Comparison of ENCODE assay signal across 8 cellular contexts in the genomic region with DNA sequence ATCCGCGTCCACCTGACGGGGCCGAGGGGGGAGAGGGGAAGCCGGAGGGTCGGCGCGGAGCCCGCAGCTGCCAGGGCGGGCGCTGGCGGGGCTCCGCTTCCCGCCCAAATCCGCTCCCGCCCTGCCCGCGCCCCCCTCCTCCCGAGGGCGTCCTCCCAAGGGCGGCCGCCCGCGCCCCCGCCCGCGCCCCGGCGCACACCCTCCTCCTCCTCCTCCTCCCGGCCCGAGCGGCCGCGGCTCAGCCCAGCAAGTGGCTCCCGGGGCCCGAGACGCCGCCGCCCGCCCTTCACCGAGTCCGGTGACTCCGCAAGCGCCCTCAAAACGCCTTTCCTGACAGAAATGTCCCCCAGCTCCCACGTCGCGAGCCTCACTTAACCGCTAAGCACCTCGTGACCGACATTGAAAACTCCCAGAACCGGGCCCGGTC. TPM values are rescaled to one million over a fixed set of nuclear protein-coding genes. Genes with fewer than 3 reads are reported as not detected.
DNase-seq lines count a peak whose midpoint lies in the region; ATAC-seq and TF ChIP-seq lines count a peak whose summit lies in the region.

No MANE protein-coding gene starts in this region.

- H3K4me3 Mint-ChIP-seq in activated T-cell treated with anti-CD3 and anti-CD28 coated beads, Interleukin-2, amount 50 U/mL, for 72 hours = peak overlapping the region; percentile 94 to 99
- H3K4me3 Mint-ChIP-seq in nephron = peak overlapping the region; percentile 94 to 98 (median 96)

- H3K27ac ChIP-seq in KOPT-K1 (ENCODE audit: low read depth, low read length, poor library complexity, severe bottlenecking) (peak overlapping the region; percentile 99), fibroblast of lung (ENCODE audit: insufficient read depth, low read length) (peak overlapping the region; percentile 98), thoracic aorta (peak overlapping the region; percentile 95 to 98)

- H3K9me3 ChIP-seq in KOPT-K1 (ENCODE audit: insufficient read depth, low read length, poor library complexity, severe bottlenecking) = no peaks in the 10 kb centered on the region
- H3K9me3 ChIP-seq in fibroblast of lung (ENCODE audit: control insufficient read depth, insufficient read depth, low read depth, low read length) = no peaks in the 10 kb centered on the region
- H3K9me3 ChIP-seq in thoracic aorta = no peaks in the 10 kb centered on the region

- peaks cover 13% of the 10 kb centered on the region for H3K4me1 Mint-ChIP-seq in activated T-cell treated with anti-CD3 and anti-CD28 coated beads, Interleukin-2, amount 50 U/mL, for 72 hours (ENCODE audit: low read depth)
- peaks cover 26% of the 10 kb centered on the region for H3K4me1 Mint-ChIP-seq in nephron

- H4K20me1 ChIP-seq in fibroblast of lung (ENCODE audit: control insufficient read depth, extremely low read depth, insufficient read depth, low read length) = no peaks in the 10 kb centered on the region

- no peaks in the 10 kb centered on the region for H3K9me3 Mint-ChIP-seq in activated T-cell treated with anti-CD3 and anti-CD28 coated beads, Interleukin-2, amount 50 U/mL, for 72 hours
- H3K9me3 Mint-ChIP-seq in nephron = no peaks in the 10 kb centered on the region

- H3K27me3 Mint-ChIP-seq in activated T-cell treated with anti-CD3 and anti-CD28 coated beads, Interleukin-2, amount 50 U/mL, for 72 hours (ENCODE audit: low read depth) = peaks cover 7% of the 10 kb centered on the region
- no peaks in the 10 kb centered on the region for H3K27me3 Mint-ChIP-seq in nephron (ENCODE audit: low read depth)

- in situ Hi-C loops in ACHN (cut with HindIII; ENCODE audit: low pct_ligation_motif_present, low pct_unique_long_range_greater_than_20kb, low sequenced_read_pairs) = no loop called here

- H3K4me1 ChIP-seq in fibroblast of lung (ENCODE audit: control insufficient read depth, extremely low read depth, insufficient read depth, low read length) (peaks cover 3% of the 10 kb centered on the region), thoracic aorta (ENCODE audit: control insufficient read depth in 1 of 2, low read depth in 2 of 2) (peaks cover 7 to 22% of the 10 kb centered on the region in 2 donors)

- peaks cover 52% of the 10 kb centered on the region for H3K36me3 ChIP-seq in KOPT-K1 (ENCODE audit: insufficient read depth, low read length)
- no peaks in the 10 kb centered on the region for H3K36me3 ChIP-seq in fibroblast of lung (ENCODE audit: control insufficient read depth, insufficient read depth, low read length)
- no peaks in the 10 kb centered on the region for H3K36me3 ChIP-seq in thoracic aorta

- no peak overlapping the region for H2AFZ ChIP-seq in fibroblast of lung (ENCODE audit: low read length)

- TF ChIP-seq CTCF in fibroblast of lung (conservative IDR thresholded peaks at IDR 0.05 in 1 of 2, IDR thresholded peaks at IDR 0.05 in 1 of 2; ENCODE audit: low read depth in 1 of 2, low read length in 2 of 2) = no peak
- TF ChIP-seq CTCF in nephron (IDR thresholded peaks at IDR 0.05; ENCODE audit: unreplicated experiment in 3 of 3) = no peak
- TF ChIP-seq CTCF in thoracic aorta (IDR thresholded peaks at IDR 0.05) = no peak

- H3K27ac Mint-ChIP-seq in activated T-cell treated with anti-CD3 and anti-CD28 coated beads, Interleukin-2, amount 50 U/mL, for 72 hours = peak overlapping the region; percentile 94
- peak overlapping the region; percentile 97 to 99 (median 98) for H3K27ac Mint-ChIP-seq in nephron

- peak; percentile 30 for DNase-seq in ACHN
- DNase-seq in activated T-cell treated with anti-CD3 and anti-CD28 coated beads, Interleukin-2, amount 50 U/mL, for 72 hours = no peak
- DNase-seq in fibroblast of lung (ENCODE audit: low read depth in 2 of 2) = peak; percentile 33 to 39
- DNase-seq in thoracic aorta (ENCODE audit: low spot score) = no peak

- peak overlapping the region; percentile 93 for H3K4me2 ChIP-seq in fibroblast of lung (ENCODE audit: extremely low read depth, insufficient read depth, low read length)

- peaks cover 23 to 28% of the 10 kb centered on the region in 2 donors for H3K36me3 Mint-ChIP-seq in activated T-cell treated with anti-CD3 and anti-CD28 coated beads, Interleukin-2, amount 50 U/mL, for 72 hours (ENCODE audit: insufficient read depth in 2 of 2)
- H3K36me3 Mint-ChIP-seq in nephron (ENCODE audit: low read depth) = peaks cover 31% of the 10 kb centered on the region

- H3K27me3 ChIP-seq in fibroblast of lung (ENCODE audit: control insufficient read depth, insufficient read depth, low read length) (no peaks in the 10 kb centered on the region), thoracic aorta (replicated peaks; ENCODE audit: insufficient read depth) (no peaks in the 10 kb centered on the region)

- peaks cover 39% of the 10 kb centered on the region for H3K79me2 ChIP-seq in fibroblast of lung (ENCODE audit: control insufficient read depth, insufficient read depth, low read length)

- H3K4me3 ChIP-seq in fibroblast of lung (replicated peaks in 1 of 4; ENCODE audit: control extremely low read depth in 1 of 4, insufficient read depth in 1 of 4, low read depth in 3 of 4, low read length in 4 of 4) (peak overlapping the region; percentile 77 to 98 (median 90)), thoracic aorta (peak overlapping the region; percentile 88)

- peak overlapping the region; percentile 98 for H3K9ac ChIP-seq in fibroblast of lung (ENCODE audit: insufficient read depth, low read length)

- ATAC-seq in GM18868 (IDR thresholded peaks at IDR 0.05; ENCODE audit: unreplicated experiment) (peak; percentile 1), thoracic aorta (ENCODE audit: insufficient number of reproducible peaks, low FRiP score, low read depth) (peak; percentile 23), HG03442 (IDR thresholded peaks at IDR 0.05; ENCODE audit: unreplicated experiment) (no peak)
- peak; percentile 1 to 5 for ATAC-seq in activated T-cell treated with anti-CD3 and anti-CD28 coated beads, Interleukin-2, amount 50 U/mL, for 72 hours (replicated peaks in 1 of 2)

RNA-seq across cellular contexts. Expression of gene HMGB2, which starts 0.5 kb away (rescaled TPM):
- total RNA-seq in activated T-cell treated with anti-CD3 and anti-CD28 coated beads, Interleukin-2, amount 50 U/mL, for 72 hours = 100 to 1,000 TPM; 553 to 627 TPM
- total RNA-seq in fibroblast of lung = 57.0 and 183 TPM in 2 replicates
- 123 and 215 TPM in 2 replicates for polyA plus RNA-seq in fibroblast of lung
- polyA plus RNA-seq in fibroblast of lung (2012) = 93.0 and 180 TPM in 2 replicates
- 2.0 and 4.9 TPM in 2 replicates for polyA minus RNA-seq in fibroblast of lung (ENCODE audit: low replicate concordance)
- total RNA-seq in thoracic aorta = 10 to 100 TPM; 28.8 to 33.4 TPM

RNA-seq across cellular contexts. Expression of gene SAP30, which starts 37.1 kb away (rescaled TPM):
- total RNA-seq in activated T-cell treated with anti-CD3 and anti-CD28 coated beads, Interleukin-2, amount 50 U/mL, for 72 hours = 10 to 100 TPM; 18.1 to 18.4 TPM
- total RNA-seq in fibroblast of lung = 33.4 and 101 TPM in 2 replicates
- 32.5 and 33.6 TPM in 2 replicates for polyA plus RNA-seq in fibroblast of lung
- polyA plus RNA-seq in fibroblast of lung (2012) = 30.3 and 33.9 TPM in 2 replicates
- 1.1 TPM in 2 replicates for polyA minus RNA-seq in fibroblast of lung (ENCODE audit: low replicate concordance)
- 10 to 100 TPM; 56.9 to 61.7 TPM for total RNA-seq in thoracic aorta

Comparison
In these comparisons a context has a peak if more than half of its experiments do, and no peak if none do; other contexts are left out.
1. DNase-seq: peak in ACHN (single experiment) and fibroblast of lung (2 of 2); none in activated T-cell treated with anti-CD3 and anti-CD28 coated beads, Interleukin-2, amount 50 U/mL, for 72 hours (0 of 2) and thoracic aorta (single experiment).
2. Peak in every context shown above with its lines, with median percentiles within 50 percentile points of each other: H3K27ac ChIP-seq.